Comparison of ENCODE assay signal across 9 cellular contexts in genomic region chr1:207964195-207964966, GRCh38. TPM values are rescaled to one million over a fixed set of nuclear protein-coding genes. Genes with fewer than 3 reads are reported as not detected.
DNase-seq lines count a peak whose midpoint lies in the region; ATAC-seq, FAIRE-seq and TF ChIP-seq lines count a peak whose summit lies in the region.
"Had no signal": no experiment of that assay in that cellular context is flagged by ENCODE, and none has a peak within 500 bp of the region (broad histone marks: within the 10 kb centered on the region; RNA-seq: fewer than 3 reads in every experiment).

No MANE protein-coding gene starts in this region.

- no peak overlapping the region for H3K27ac Mint-ChIP-seq in T-helper 2 cell treated with Interferon-gamma antibody and Interleukin-4, amounts not matched to agents 5 μg/mL and 100 μg/mL, for 36 hours
- peak overlapping the region; percentile 86 for H3K27ac Mint-ChIP-seq in chondrocyte (ENCODE audit: unreplicated experiment)
- no peak overlapping the region for H3K27ac Mint-ChIP-seq in memory B cell
- no peak overlapping the region for H3K27ac Mint-ChIP-seq in type B pancreatic cell

- peak overlapping the region; percentile 43 for H3K4me3 Mint-ChIP-seq in T-helper 2 cell treated with Interferon-gamma antibody and Interleukin-4, amounts not matched to agents 5 μg/mL and 100 μg/mL, for 36 hours
- peak overlapping the region; percentile 38 for H3K4me3 Mint-ChIP-seq in chondrocyte (ENCODE audit: unreplicated experiment)
- H3K4me3 Mint-ChIP-seq in memory B cell, result peak overlapping the region; percentile 47
- peak overlapping the region; percentile 55 for H3K4me3 Mint-ChIP-seq in type B pancreatic cell

- DNase-seq in T-helper 2 cell treated with Interferon-gamma antibody and Interleukin-4, amounts not matched to agents 5 μg/mL and 100 μg/mL, for 36 hours (ENCODE audit: low spot score), result no peak
- DNase-seq in T-helper 2 cell, result no peak
- no peak for DNase-seq in chondrocyte (ENCODE audit: low spot score)
- DNase-seq in memory B cell (ENCODE audit: low spot score in 2 of 2), result no peak
- DNase-seq in type B pancreatic cell (ENCODE audit: extremely low spot score, unreplicated experiment), result peak; percentile 37
- no peak for DNase-seq in frontal cortex (ENCODE audit: low spot score in 2 of 2)

- peaks cover 37% of the 10 kb centered on the region for H3K27me3 Mint-ChIP-seq in T-helper 2 cell treated with Interferon-gamma antibody and Interleukin-4, amounts not matched to agents 5 μg/mL and 100 μg/mL, for 36 hours (ENCODE audit: low read depth)
- H3K27me3 Mint-ChIP-seq in chondrocyte (ENCODE audit: low read depth) (no peaks in the 10 kb centered on the region), memory B cell (peaks cover 6% of the 10 kb centered on the region), type B pancreatic cell (peaks cover 57% of the 10 kb centered on the region)

- TF ChIP-seq CTCF in chondrocyte (IDR thresholded peaks at IDR 0.05) (no peak), type B pancreatic cell (conservative IDR thresholded peaks at IDR 0.05) (no peak)

- no peak for FAIRE-seq in frontal cortex (lab: Jason Lieb, UNC)
- FAIRE-seq: A204.1 had no signal

- no peaks in the 10 kb centered on the region for H3K36me3 Mint-ChIP-seq in T-helper 2 cell treated with Interferon-gamma antibody and Interleukin-4, amounts not matched to agents 5 μg/mL and 100 μg/mL, for 36 hours (ENCODE audit: low read depth)
- H3K36me3 Mint-ChIP-seq in chondrocyte (ENCODE audit: low read depth) (no peaks in the 10 kb centered on the region), memory B cell (no peaks in the 10 kb centered on the region), type B pancreatic cell (no peaks in the 10 kb centered on the region)

- H3K9me3 Mint-ChIP-seq in T-helper 2 cell treated with Interferon-gamma antibody and Interleukin-4, amounts not matched to agents 5 μg/mL and 100 μg/mL, for 36 hours, result no peaks in the 10 kb centered on the region
- no peaks in the 10 kb centered on the region for H3K9me3 Mint-ChIP-seq in chondrocyte (ENCODE audit: low read depth)
- no peaks in the 10 kb centered on the region for H3K9me3 Mint-ChIP-seq in memory B cell
- H3K9me3 Mint-ChIP-seq in type B pancreatic cell, result no peaks in the 10 kb centered on the region

- peaks cover 9% of the 10 kb centered on the region for H3K4me1 Mint-ChIP-seq in T-helper 2 cell treated with Interferon-gamma antibody and Interleukin-4, amounts not matched to agents 5 μg/mL and 100 μg/mL, for 36 hours (ENCODE audit: low read depth)
- peaks cover 24% of the 10 kb centered on the region for H3K4me1 Mint-ChIP-seq in chondrocyte (ENCODE audit: low read depth)
- H3K4me1 Mint-ChIP-seq in memory B cell, result peaks cover 10% of the 10 kb centered on the region
- peaks cover 16% of the 10 kb centered on the region for H3K4me1 Mint-ChIP-seq in type B pancreatic cell (ENCODE audit: unreplicated experiment)

- no peak for ATAC-seq in memory B cell (ENCODE audit: low read depth)
- ATAC-seq in GM21515 (IDR thresholded peaks at IDR 0.05; ENCODE audit: unreplicated experiment), result no peak
- ATAC-seq in GM21619 (IDR thresholded peaks at IDR 0.05; ENCODE audit: unreplicated experiment), result no peak

RNA-seq across cellular contexts. Expression of gene CD34, which starts 53.5 kb away (rescaled TPM):
- 0.12 to 0.15 TPM (median 0.13 TPM) in 3 replicates for total RNA-seq in chondrocyte
- total RNA-seq in type B pancreatic cell (ENCODE audit: low replicate concordance), result 0.34 TPM in 1 of 2 replicates, not detected in the other
- total RNA-seq in frontal cortex, result 0.82 TPM
